ENCODE assay signal across 21 cellular contexts in the genomic region with DNA sequence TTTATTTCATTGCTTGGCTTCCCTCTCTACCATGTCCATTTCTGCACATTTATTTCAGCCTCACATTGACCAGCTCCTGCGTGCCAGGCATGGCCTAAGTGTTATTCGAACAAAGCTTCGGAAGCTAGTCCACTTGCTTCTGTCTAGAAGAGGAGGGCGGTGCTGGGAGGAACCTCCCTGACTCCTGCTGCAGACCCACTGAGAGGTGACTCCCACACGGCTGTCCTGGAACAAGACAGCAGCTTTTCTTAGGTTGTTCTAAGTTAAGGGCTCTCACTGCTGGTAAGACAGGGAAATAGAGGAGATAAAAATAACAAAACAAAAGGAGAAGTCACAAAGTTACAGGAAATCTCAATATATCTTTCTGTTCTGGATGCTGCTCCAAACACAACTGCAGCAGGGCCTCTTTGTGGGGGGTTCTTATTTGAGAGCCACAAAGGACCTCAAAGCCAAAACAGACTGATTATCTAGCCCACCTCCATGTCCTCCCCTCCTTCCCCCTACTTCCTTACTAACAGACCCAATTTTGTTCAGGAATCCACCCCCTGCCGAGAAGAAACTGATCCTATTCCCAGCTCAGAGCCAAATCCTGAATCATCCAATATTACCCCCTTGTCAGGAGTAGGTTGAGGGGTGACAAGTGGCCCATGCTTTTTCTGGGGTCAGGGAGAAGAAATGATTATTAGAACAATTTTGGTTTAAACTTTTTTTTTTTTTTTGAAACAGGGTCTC. TPM values are rescaled to one million over a fixed set of nuclear protein-coding genes. Genes with fewer than 3 reads are reported as not detected.
A peak's percentile ranks its signal among the peaks of the same experiment; 100 is the strongest.
DNase-seq lines count a peak whose midpoint lies in the region; ATAC-seq and TF ChIP-seq lines count a peak whose summit lies in the region.
"Had no signal": no experiment of that assay in that cellular context is flagged by ENCODE, and none has a peak within 500 bp of the region (broad histone marks: within the 10 kb centered on the region; RNA-seq: fewer than 3 reads in every experiment).

No MANE protein-coding gene starts in this region.

- TF ChIP-seq CTCF in HEK293 (tag by site-specific recombination; IDR thresholded peaks at IDR 0.05) (no peak), osteocyte (IDR thresholded peaks at IDR 0.05) (no peak), foreskin keratinocyte (conservative IDR thresholded peaks at IDR 0.05) (no peak)

- no peaks in the 10 kb centered on the region for H3K36me3 ChIP-seq in HEK293 (ENCODE audit: control insufficient read depth in 2 of 2, insufficient read depth in 1 of 2, low read length in 2 of 2)
- H3K36me3 ChIP-seq: cardiac muscle cell, SJSA1 had no signal

- H3K36me3 Mint-ChIP-seq in dendritic cell treated with granulocyte-macrophage colony-stimulating factor and Interleukin-4, amounts not matched to agents 40 ng/mL and 50 ng/mL, for 4 days (ENCODE audit: low read depth), result no peaks in the 10 kb centered on the region
- H3K36me3 Mint-ChIP-seq in osteocyte (ENCODE audit: unreplicated experiment), result no peaks in the 10 kb centered on the region
- no peaks in the 10 kb centered on the region for H3K36me3 Mint-ChIP-seq in activated naive CD8-positive, alpha-beta T cell treated with anti-CD3 and anti-CD28 coated beads, Interleukin-2, amount 50 U/mL, for 24 hours (ENCODE audit: low read depth)

- CTCF ChIA-PET in HEK293 (lab: Yijun Ruan, JAX), result interaction anchor here (0.7 to 0.8 kb wide), 2 partner anchors 50 to 149 kb away, joined by 3 to 4 read pairs; no protein-coding TSS in a partner anchor

- no peaks in the 10 kb centered on the region for H3K27me3 ChIP-seq in foreskin keratinocyte
- H3K27me3 ChIP-seq: cardiac muscle cell, SJSA1 had no signal

- peaks cover 34% of the 10 kb centered on the region for H3K4me1 Mint-ChIP-seq in dendritic cell treated with granulocyte-macrophage colony-stimulating factor and Interleukin-4, amounts not matched to agents 40 ng/mL and 50 ng/mL, for 4 days (ENCODE audit: low read depth)
- peaks cover 21% of the 10 kb centered on the region for H3K4me1 Mint-ChIP-seq in osteocyte (ENCODE audit: unreplicated experiment)
- H3K4me1 Mint-ChIP-seq in activated naive CD8-positive, alpha-beta T cell treated with anti-CD3 and anti-CD28 coated beads, Interleukin-2, amount 50 U/mL, for 24 hours, result no peaks in the 10 kb centered on the region
- H3K4me1 Mint-ChIP-seq: activated CD4-positive, alpha-beta T cell treated with anti-CD3 and anti-CD28 coated beads for 36 hours had no signal

- no peaks in the 10 kb centered on the region for H3K9me3 Mint-ChIP-seq in dendritic cell treated with granulocyte-macrophage colony-stimulating factor and Interleukin-4, amounts not matched to agents 40 ng/mL and 50 ng/mL, for 4 days
- H3K9me3 Mint-ChIP-seq in osteocyte (ENCODE audit: unreplicated experiment), result no peaks in the 10 kb centered on the region
- no peaks in the 10 kb centered on the region for H3K9me3 Mint-ChIP-seq in activated naive CD8-positive, alpha-beta T cell treated with anti-CD3 and anti-CD28 coated beads, Interleukin-2, amount 50 U/mL, for 24 hours
- H3K9me3 Mint-ChIP-seq: activated T-helper 2 cell treated with anti-CD3 and anti-CD28 coated beads, Interferon-gamma antibody, Interleukin-2, Interleukin-4, amounts not matched to agents 10 μg/mL and 5 μg/mL and 100 μg/mL, durations not matched to agents 14 hours and 24 hours and 36 hours had no signal

- DNase-seq in NOMO-1 treated with dmso at 0.1 percent for 144 hours (lab: John Stamatoyannopoulos, UW; ENCODE audit: unreplicated experiment) (peak; percentile 10), osteocyte (ENCODE audit: extremely low spot score, unreplicated experiment) (peak; percentile 42), foreskin keratinocyte (no peak), HK-2 (ENCODE audit: unreplicated experiment) (no peak)
- no peak for DNase-seq in activated naive CD8-positive, alpha-beta T cell treated with anti-CD3 and anti-CD28 coated beads, Interleukin-2, amount 50 U/mL, for 24 hours
- DNase-seq: activated CD4-positive, alpha-beta T cell treated with anti-CD3 and anti-CD28 coated beads for 36 hours; COR-L47; erythroblast; left colon; NCI-H1436; NCI-H526 treated with DMSO at 0.1 percent for 48 hours; PC-9; stimulated activated CD4-positive, alpha-beta T cell treated with anti-CD3 and anti-CD28 coated beads, Interleukin-15, amount 100 ng/mL, for 24 hours had no signal

- peak overlapping the region; percentile 77 for H3K27ac Mint-ChIP-seq in dendritic cell treated with granulocyte-macrophage colony-stimulating factor and Interleukin-4, amounts not matched to agents 40 ng/mL and 50 ng/mL, for 4 days
- no peak overlapping the region for H3K27ac Mint-ChIP-seq in osteocyte (ENCODE audit: unreplicated experiment)
- H3K27ac Mint-ChIP-seq in activated naive CD8-positive, alpha-beta T cell treated with anti-CD3 and anti-CD28 coated beads, Interleukin-2, amount 50 U/mL, for 24 hours, result no peak overlapping the region
- H3K27ac Mint-ChIP-seq: activated CD4-positive, alpha-beta T cell treated with anti-CD3 and anti-CD28 coated beads for 36 hours; activated T-helper 2 cell treated with anti-CD3 and anti-CD28 coated beads, Interferon-gamma antibody, Interleukin-2, Interleukin-4, amounts not matched to agents 10 μg/mL and 5 μg/mL and 100 μg/mL, durations not matched to agents 14 hours and 24 hours and 36 hours had no signal

- intact Hi-C loops in dendritic cell treated with granulocyte-macrophage colony-stimulating factor and Interleukin-4, amounts not matched to agents 40 ng/mL and 50 ng/mL, for 4 days (cut with micrococcal nuclease), result no loop called here

- no peaks in the 10 kb centered on the region for H3K9me3 ChIP-seq in HEK293 (ENCODE audit: control insufficient read depth, insufficient read depth, low read depth, low read length)
- H3K9me3 ChIP-seq: SJSA1 had no signal

- POLR2A ChIA-PET in HEK293 (lab: Yijun Ruan, JAX), result no interaction called here

- no peak overlapping the region for H3K4me3 Mint-ChIP-seq in dendritic cell treated with granulocyte-macrophage colony-stimulating factor and Interleukin-4, amounts not matched to agents 40 ng/mL and 50 ng/mL, for 4 days
- no peak overlapping the region for H3K4me3 Mint-ChIP-seq in osteocyte (ENCODE audit: unreplicated experiment)
- no peak overlapping the region for H3K4me3 Mint-ChIP-seq in activated naive CD8-positive, alpha-beta T cell treated with anti-CD3 and anti-CD28 coated beads, Interleukin-2, amount 50 U/mL, for 24 hours
- H3K4me3 Mint-ChIP-seq: activated CD4-positive, alpha-beta T cell treated with anti-CD3 and anti-CD28 coated beads for 36 hours had no signal

- H3K27ac ChIP-seq in HEK293 (ENCODE audit: extremely low read depth, low read depth, low read length) (no peak overlapping the region), foreskin keratinocyte (no peak overlapping the region)
- H3K27ac ChIP-seq: cardiac muscle cell, PC-9, SJSA1 had no signal

- no peak overlapping the region for H3K4me3 ChIP-seq in HEK293 (ENCODE audit: low read depth, low read length)
- H3K4me3 ChIP-seq: cardiac muscle cell, PC-9, SJSA1 had no signal

- no peaks in the 10 kb centered on the region for H3K27me3 Mint-ChIP-seq in dendritic cell treated with granulocyte-macrophage colony-stimulating factor and Interleukin-4, amounts not matched to agents 40 ng/mL and 50 ng/mL, for 4 days
- H3K27me3 Mint-ChIP-seq in osteocyte (ENCODE audit: unreplicated experiment), result no peaks in the 10 kb centered on the region
- peaks cover 7% of the 10 kb centered on the region for H3K27me3 Mint-ChIP-seq in activated naive CD8-positive, alpha-beta T cell treated with anti-CD3 and anti-CD28 coated beads, Interleukin-2, amount 50 U/mL, for 24 hours

- ATAC-seq in foreskin keratinocyte, result no peak
- ATAC-seq in activated naive CD8-positive, alpha-beta T cell treated with anti-CD3 and anti-CD28 coated beads, Interleukin-2, amount 50 U/mL, for 24 hours, result no peak
- ATAC-seq: activated CD4-positive, alpha-beta T cell treated with anti-CD3 and anti-CD28 coated beads for 36 hours; left colon had no signal

- H3K4me1 ChIP-seq in HEK293 (ENCODE audit: control insufficient read depth, insufficient read depth, low read length), result no peaks in the 10 kb centered on the region
- H3K4me1 ChIP-seq in foreskin keratinocyte, result no peaks in the 10 kb centered on the region

TF ChIP-seq in HEK293, 187 proteins besides CTCF, POLR2A, EP300 and RAD21:
- TF ChIP-seq, protein P1, sequence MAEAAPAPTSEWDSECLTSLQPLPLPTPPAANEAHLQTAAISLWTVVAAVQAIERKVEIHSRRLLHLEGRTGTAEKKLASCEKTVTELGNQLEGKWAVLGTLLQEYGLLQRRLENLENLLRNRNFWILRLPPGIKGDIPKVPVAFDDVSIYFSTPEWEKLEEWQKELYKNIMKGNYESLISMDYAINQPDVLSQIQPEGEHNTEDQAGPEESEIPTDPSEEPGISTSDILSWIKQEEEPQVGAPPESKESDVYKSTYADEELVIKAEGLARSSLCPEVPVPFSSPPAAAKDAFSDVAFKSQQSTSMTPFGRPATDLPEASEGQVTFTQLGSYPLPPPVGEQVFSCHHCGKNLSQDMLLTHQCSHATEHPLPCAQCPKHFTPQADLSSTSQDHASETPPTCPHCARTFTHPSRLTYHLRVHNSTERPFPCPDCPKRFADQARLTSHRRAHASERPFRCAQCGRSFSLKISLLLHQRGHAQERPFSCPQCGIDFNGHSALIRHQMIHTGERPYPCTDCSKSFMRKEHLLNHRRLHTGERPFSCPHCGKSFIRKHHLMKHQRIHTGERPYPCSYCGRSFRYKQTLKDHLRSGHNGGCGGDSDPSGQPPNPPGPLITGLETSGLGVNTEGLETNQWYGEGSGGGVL (tag by site-specific recombination; IDR thresholded peaks at IDR 0.05), result peak; percentile 23; the same call in 1 of the 2 replicates
- TF ChIP-seq ZNF658 (tag by site-specific recombination; IDR thresholded peaks at IDR 0.05) (no peak), ZNF600 (tag by site-specific recombination; IDR thresholded peaks at IDR 0.05) (0 out of 2 replicates have a peak, but pooled peaks have one; percentile 12), GLIS1 (tag by site-specific recombination; IDR thresholded peaks at IDR 0.05) (peak; percentile 73)

RNA-seq across cellular contexts. Expression of a gene that starts 28.4 kb away (rescaled TPM):
- total RNA-seq in osteocyte, result 12.6 and 13.3 TPM in 2 replicates
- not detected in 2 replicates for total RNA-seq in foreskin keratinocyte
- polyA plus RNA-seq in foreskin keratinocyte, result not detected in 2 replicates
- total RNA-seq: activated CD4-positive, alpha-beta T cell treated with anti-CD3 and anti-CD28 coated beads for 36 hours; activated T-helper 2 cell treated with anti-CD3 and anti-CD28 coated beads, Interferon-gamma antibody, Interleukin-2, Interleukin-4, amounts not matched to agents 10 μg/mL and 5 μg/mL and 100 μg/mL, durations not matched to agents 14 hours and 24 hours and 36 hours; HT-29; LHCN-M2; mononuclear cell; PC-9 had no signal
- polyA plus RNA-seq: cardiac muscle cell had no signal

Comparison
In these comparisons a context has a peak if more than half of its experiments do, and no peak if none do; other contexts are left out.
1. DNase-seq: peak in NOMO-1 treated with dmso at 0.1 percent for 144 hours (single experiment) and osteocyte (single experiment); none in foreskin keratinocyte (0 of 2), HK-2 (single experiment) and activated naive CD8-positive, alpha-beta T cell treated with anti-CD3 and anti-CD28 coated beads, Interleukin-2, amount 50 U/mL, for 24 hours (single experiment).
2. RNA of a gene that starts 28.4 kb away (total RNA-seq): 12.6 to 13.3 TPM in osteocyte; not detected in foreskin keratinocyte; every median in the first group is over 10 times any median in the second.